In the genomic region with DNA sequence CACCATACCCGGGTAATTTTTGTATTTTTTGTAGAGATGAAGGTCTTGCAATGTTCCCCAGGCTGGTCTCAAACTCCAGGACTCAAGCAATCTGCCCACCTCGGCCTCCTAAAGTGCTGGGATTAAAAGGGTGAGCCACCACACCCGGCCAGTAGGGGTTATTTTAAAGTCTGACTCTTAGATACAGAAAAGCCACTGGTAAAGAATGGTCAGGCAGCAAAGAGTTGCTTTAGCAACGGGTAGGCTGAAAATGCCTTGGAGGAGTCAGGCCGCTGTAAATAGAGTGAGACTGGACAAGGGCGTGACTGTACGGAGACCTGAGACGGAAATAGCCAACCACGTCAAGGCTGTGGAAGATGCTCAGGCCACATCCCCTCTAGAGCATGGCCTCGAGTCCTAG, we compare ENCODE assay signal across 20 cellular contexts. TPM values are rescaled to one million over a fixed set of nuclear protein-coding genes. Genes with fewer than 3 reads are reported as not detected.
DNase-seq lines count a peak whose midpoint lies in the region; ATAC-seq, FAIRE-seq and TF ChIP-seq lines count a peak whose summit lies in the region.
"Had no signal": no experiment of that assay in that cellular context is flagged by ENCODE, and none has a peak within 500 bp of the region (broad histone marks: within the 10 kb centered on the region; RNA-seq: fewer than 3 reads in every experiment).

No MANE protein-coding gene starts in this region.

- no peak overlapping the region for H3K4me3 Mint-ChIP-seq in GM23338
- no peak overlapping the region for H3K4me3 Mint-ChIP-seq in neural progenitor cell
- H3K4me3 Mint-ChIP-seq in stimulated activated effector memory CD8-positive, alpha-beta T cell treated with anti-CD3 and anti-CD28 coated beads, Interleukin-12 subunit alpha, Interleukin-12 subunit beta, amount 100 ng/mL, for 72 hours = no peak overlapping the region
- no peak overlapping the region for H3K4me3 Mint-ChIP-seq in activated T-cell treated with anti-CD3 and anti-CD28 coated beads, Interleukin-2, amount 50 U/mL, for 72 hours
- H3K4me3 Mint-ChIP-seq: CD4-positive, CD25-positive, alpha-beta regulatory T cell had no signal

- DNase-seq in GM23338 (ENCODE audit: low spot score) (peak; percentile 24), H1 (ENCODE audit: low read depth in 1 of 2, low spot score in 2 of 2) (no peak), neural progenitor cell (ENCODE audit: low spot score) (no peak), NCI-H2227 (lab: John Stamatoyannopoulos, UW; ENCODE audit: unreplicated experiment) (no peak), NCI-H226 (no peak)
- DNase-seq in stimulated activated effector memory CD8-positive, alpha-beta T cell treated with anti-CD3 and anti-CD28 coated beads, Interleukin-12 subunit alpha, Interleukin-12 subunit beta, amount 100 ng/mL, for 72 hours (ENCODE audit: low spot score in 2 of 2) = no peak
- DNase-seq in activated T-cell treated with anti-CD3 and anti-CD28 coated beads, Interleukin-2, amount 50 U/mL, for 72 hours = no peak
- DNase-seq: BE2C; Caco-2; CD4-positive, CD25-positive, alpha-beta regulatory T cell; GDM1; MV-4-11; NCI-H1417; NCI-H187; NCI-H2107; NCI-H345; NCI-H524 treated with DMSO at 0.1 percent for 48 hours; SJCRH30 had no signal

- no peak for FAIRE-seq in H1 (lab: Jason Lieb, UNC)
- FAIRE-seq: A204.1, K562 had no signal

- peak in 1 of 2 experiments; percentile 14; a peak in 1 of 4 replicates for TF ChIP-seq RAD21 in H1 (IDR thresholded peaks at IDR 0.05 in 1 of 2, conservative IDR thresholded peaks at IDR 0.05 in 1 of 2; ENCODE audit: low read depth in 2 of 2, low read length in 2 of 2)

- no peak overlapping the region for H3K14ac ChIP-seq in H1 (ENCODE audit: insufficient read length)

- H3K23ac ChIP-seq in H1 (ENCODE audit: insufficient read length) = no peak overlapping the region

- H3K9me3 ChIP-seq in H1 (ENCODE audit: insufficient read depth in 2 of 2, low read depth in 1 of 2, low read length in 1 of 2) (no peaks in the 10 kb centered on the region), neural progenitor cell (ENCODE audit: low read depth) (no peaks in the 10 kb centered on the region)
- H3K9me3 ChIP-seq: BE2C, Caco-2, SJCRH30 had no signal

- no peak overlapping the region for H3K9ac ChIP-seq in H1 (replicated peaks in 1 of 4; ENCODE audit: extremely low read depth in 1 of 4, low read depth in 3 of 4, low read length in 3 of 4)
- no peak overlapping the region for H3K9ac ChIP-seq in neural progenitor cell

- no peak overlapping the region for H2AK5ac ChIP-seq in H1 (ENCODE audit: low read depth, low read length)

- H3K27ac Mint-ChIP-seq in GM23338 (no peak overlapping the region), neural progenitor cell (peak overlapping the region; percentile 29)
- H3K27ac Mint-ChIP-seq in stimulated activated effector memory CD8-positive, alpha-beta T cell treated with anti-CD3 and anti-CD28 coated beads, Interleukin-12 subunit alpha, Interleukin-12 subunit beta, amount 100 ng/mL, for 72 hours = peak overlapping the region; percentile 82
- H3K27ac Mint-ChIP-seq in activated T-cell treated with anti-CD3 and anti-CD28 coated beads, Interleukin-2, amount 50 U/mL, for 72 hours = no peak overlapping the region

- H3K4ac ChIP-seq in H1 (replicated peaks; ENCODE audit: insufficient read length, low read depth, low read length) = no peak overlapping the region

- H3K9me2 ChIP-seq in GM23338 (ENCODE audit: insufficient read depth) = no peaks in the 10 kb centered on the region

- H3K4me1 Mint-ChIP-seq in GM23338 = peaks cover 7% of the 10 kb centered on the region; the same call in 1 of the 3 replicates
- peaks cover 16% of the 10 kb centered on the region for H3K4me1 Mint-ChIP-seq in neural progenitor cell
- peaks cover 7% of the 10 kb centered on the region for H3K4me1 Mint-ChIP-seq in stimulated activated effector memory CD8-positive, alpha-beta T cell treated with anti-CD3 and anti-CD28 coated beads, Interleukin-12 subunit alpha, Interleukin-12 subunit beta, amount 100 ng/mL, for 72 hours
- H3K4me1 Mint-ChIP-seq in activated T-cell treated with anti-CD3 and anti-CD28 coated beads, Interleukin-2, amount 50 U/mL, for 72 hours (ENCODE audit: low read depth) = peaks cover 13% of the 10 kb centered on the region

- TF ChIP-seq CTCF in GM23338 (conservative IDR thresholded peaks at IDR 0.05; ENCODE audit: low read depth in 2 of 2) = peak in 1 of 2 experiments; percentile 30; a peak in 2 of 4 replicates
- peak in 2 of 3 experiments; percentile 15 to 32; a peak in 1 of 4 replicates for TF ChIP-seq CTCF in H1 (IDR thresholded peaks at IDR 0.05; ENCODE audit: control extremely low read depth in 1 of 3, insufficient read depth in 1 of 3, low read depth in 1 of 3, low read length in 3 of 3)
- peak; percentile 16 for TF ChIP-seq CTCF in neural progenitor cell (IDR thresholded peaks at IDR 0.05)

- no peak overlapping the region for H2BK5ac ChIP-seq in H1 (ENCODE audit: low read depth, low read length)

- H3K23me2 ChIP-seq in H1 (ENCODE audit: low read depth, low read length) = no peaks in the 10 kb centered on the region

- no peak overlapping the region for H3K18ac ChIP-seq in H1 (ENCODE audit: extremely low read depth, low read length)

- no peak overlapping the region for H2BK20ac ChIP-seq in H1 (ENCODE audit: low read length)

- H2BK15ac ChIP-seq in H1 (ENCODE audit: low read length) = no peak overlapping the region

- H4K5ac ChIP-seq in H1 (ENCODE audit: insufficient read length, low read depth, low read length) = no peak overlapping the region

- peak; percentile 26; the same call in 2 of the 3 replicates for ATAC-seq in GM23338
- ATAC-seq in stimulated activated effector memory CD8-positive, alpha-beta T cell treated with anti-CD3 and anti-CD28 coated beads, Interleukin-12 subunit alpha, Interleukin-12 subunit beta, amount 100 ng/mL, for 72 hours = no peak
- ATAC-seq in activated T-cell treated with anti-CD3 and anti-CD28 coated beads, Interleukin-2, amount 50 U/mL, for 72 hours (replicated peaks in 1 of 2) = no peak
- ATAC-seq: K562 had no signal

- H3K36me3 ChIP-seq in GM23338 (ENCODE audit: insufficient read depth) (no peaks in the 10 kb centered on the region), H1 (ENCODE audit: control insufficient read depth in 2 of 4, insufficient read depth in 4 of 4, low read length in 3 of 4) (no peaks in the 10 kb centered on the region), neural progenitor cell (no peaks in the 10 kb centered on the region)
- H3K36me3 ChIP-seq: BE2C, SJCRH30 had no signal

- H3K56ac ChIP-seq in H1 (replicated peaks; ENCODE audit: insufficient read length, low read depth, low read length) = no peak overlapping the region

- H3K79me2 ChIP-seq in GM23338 (replicated peaks; ENCODE audit: insufficient read depth) (no peaks in the 10 kb centered on the region), H1 (ENCODE audit: control insufficient read depth in 1 of 2, insufficient read depth in 2 of 2, low read length in 2 of 2) (no peaks in the 10 kb centered on the region), neural progenitor cell (ENCODE audit: low read depth) (no peaks in the 10 kb centered on the region)

- POLR2A ChIA-PET in H1 (lab: Charles Lee; ENCODE audit: partially characterized antibody) = no interaction called here

- CTCF ChIA-PET in H1 (lab: Charles Lee; ENCODE audit: partially characterized antibody) = interaction anchor here (0.8 to 5.0 kb wide), 8 partner anchors 9 to 84 kb away, joined by 3 to 35 read pairs (median 4); no protein-coding TSS in a partner anchor

- H4K8ac ChIP-seq in H1 (ENCODE audit: extremely low read depth, insufficient read depth, low read length) = peak overlapping the region; percentile 62; the same call in 1 of the 2 replicates

- no peak for TF ChIP-seq EP300 in H1 (IDR thresholded peaks at IDR 0.05; ENCODE audit: borderline replicate concordance in 1 of 2, low read depth in 2 of 2, low read length in 2 of 2)

- no peaks in the 10 kb centered on the region for H3K27me3 ChIP-seq in GM23338 (ENCODE audit: insufficient read depth)
- H3K27me3 ChIP-seq in H1 (replicated peaks in 1 of 4; ENCODE audit: control insufficient read depth in 3 of 4, extremely low read depth in 1 of 4, insufficient read depth in 3 of 4, low read length in 3 of 4) = no peaks in the 10 kb centered on the region
- no peaks in the 10 kb centered on the region for H3K27me3 ChIP-seq in neural progenitor cell
- H3K27me3 ChIP-seq: SJCRH30 had no signal

- no peaks in the 10 kb centered on the region for H3K79me1 ChIP-seq in H1 (ENCODE audit: low read depth, low read length)

- H4K20me1 ChIP-seq in GM23338 (replicated peaks; ENCODE audit: insufficient read depth) (no peaks in the 10 kb centered on the region), H1 (replicated peaks in 1 of 2; ENCODE audit: control insufficient read depth in 1 of 2, insufficient read depth in 2 of 2, low read length in 2 of 2) (no peaks in the 10 kb centered on the region), neural progenitor cell (ENCODE audit: low read depth) (no peaks in the 10 kb centered on the region)

- TF ChIP-seq POLR2A in H1 (IDR thresholded peaks at IDR 0.05; ENCODE audit: control extremely low read depth in 1 of 2, low read depth in 2 of 2, low read length in 2 of 2) = no peak

- H2BK12ac ChIP-seq in H1 (ENCODE audit: low read depth, low read length) = no peak overlapping the region

- H3K27me3 Mint-ChIP-seq in GM23338 (ENCODE audit: insufficient read depth, low read depth, poor library complexity) (peaks cover 8% of the 10 kb centered on the region), neural progenitor cell (ENCODE audit: insufficient read depth, low read depth) (peaks cover 5% of the 10 kb centered on the region)
- no peaks in the 10 kb centered on the region for H3K27me3 Mint-ChIP-seq in activated T-cell treated with anti-CD3 and anti-CD28 coated beads, Interleukin-2, amount 50 U/mL, for 72 hours (ENCODE audit: low read depth)
- H3K27me3 Mint-ChIP-seq: CD4-positive, CD25-positive, alpha-beta regulatory T cell had no signal

- H3F3A ChIP-seq in GM23338 (replicated peaks; ENCODE audit: low read depth) (no peaks in the 10 kb centered on the region), neural progenitor cell (ENCODE audit: low read depth) (no peaks in the 10 kb centered on the region)

- H2AFZ ChIP-seq in GM23338 (no peak overlapping the region), H1 (ENCODE audit: low read length) (no peak overlapping the region), neural progenitor cell (replicated peaks) (no peak overlapping the region)

- no peak overlapping the region for H3K4me3 ChIP-seq in GM23338
- no peak overlapping the region for H3K4me3 ChIP-seq in H1 (ENCODE audit: extremely low read depth in 1 of 4, insufficient read depth in 2 of 4, low read depth in 3 of 4, low read length in 4 of 4)
- no peak overlapping the region for H3K4me3 ChIP-seq in neural progenitor cell
- H3K4me3 ChIP-seq: K562, SJCRH30 had no signal

- H3K4me1 ChIP-seq in GM23338 (ENCODE audit: insufficient read depth) (no peaks in the 10 kb centered on the region), H1 (replicated peaks in 1 of 4; ENCODE audit: control insufficient read depth in 3 of 4, insufficient read depth in 4 of 4, low read length in 3 of 4) (peaks cover 0 to 3% (median 1%) of the 10 kb centered on the region in 4 experiments; a peak in 2 of 7 replicates), neural progenitor cell (no peaks in the 10 kb centered on the region)
- H3K4me1 ChIP-seq: BE2C, Caco-2, SJCRH30 had no signal

- no peaks in the 10 kb centered on the region for H3K36me3 Mint-ChIP-seq in GM23338 (ENCODE audit: low read depth)
- no peaks in the 10 kb centered on the region for H3K36me3 Mint-ChIP-seq in neural progenitor cell
- H3K36me3 Mint-ChIP-seq in stimulated activated effector memory CD8-positive, alpha-beta T cell treated with anti-CD3 and anti-CD28 coated beads, Interleukin-12 subunit alpha, Interleukin-12 subunit beta, amount 100 ng/mL, for 72 hours = no peaks in the 10 kb centered on the region
- H3K36me3 Mint-ChIP-seq in activated T-cell treated with anti-CD3 and anti-CD28 coated beads, Interleukin-2, amount 50 U/mL, for 72 hours (ENCODE audit: insufficient read depth in 2 of 2) = no peaks in the 10 kb centered on the region
- H3K36me3 Mint-ChIP-seq: CD4-positive, CD25-positive, alpha-beta regulatory T cell had no signal

- 89% methylated on average over 10 of the region's 10 CpGs; no CpG with 5 or more reads in 1 of the 2 experiments for WGBS in H1 (ENCODE audit: extremely low coverage in 1 of 2, insufficient coverage in 1 of 2, insufficient read length in 1 of 2, insufficient replicate concordance in 2 of 2, low coverage in 1 of 2, low lambda C conversion rate in 2 of 2, missing lambda C conversion rate in 1 of 2), 2 experiments

- H4K91ac ChIP-seq in H1 (replicated peaks; ENCODE audit: insufficient read length, low read length) = no peak overlapping the region

- H3K27ac ChIP-seq in GM23338 (ENCODE audit: low read depth) (no peak overlapping the region), H1 (ENCODE audit: low read depth, low read length) (no peak overlapping the region), neural progenitor cell (no peak overlapping the region)
- H3K27ac ChIP-seq: SJCRH30 had no signal

- no peak overlapping the region for H2BK120ac ChIP-seq in H1 (replicated peaks; ENCODE audit: low read depth, low read length)

- no peaks in the 10 kb centered on the region for H3K9me3 Mint-ChIP-seq in GM23338
- H3K9me3 Mint-ChIP-seq in neural progenitor cell = no peaks in the 10 kb centered on the region
- H3K9me3 Mint-ChIP-seq in stimulated activated effector memory CD8-positive, alpha-beta T cell treated with anti-CD3 and anti-CD28 coated beads, Interleukin-12 subunit alpha, Interleukin-12 subunit beta, amount 100 ng/mL, for 72 hours = no peaks in the 10 kb centered on the region
- no peaks in the 10 kb centered on the region for H3K9me3 Mint-ChIP-seq in activated T-cell treated with anti-CD3 and anti-CD28 coated beads, Interleukin-2, amount 50 U/mL, for 72 hours
- H3K9me3 Mint-ChIP-seq: CD4-positive, CD25-positive, alpha-beta regulatory T cell had no signal

- H3K4me2 ChIP-seq in GM23338 = no peak overlapping the region
- H3K4me2 ChIP-seq in H1 (ENCODE audit: insufficient read depth in 1 of 2, low read depth in 2 of 2, low read length in 2 of 2) = no peak overlapping the region
- H3K4me2 ChIP-seq in neural progenitor cell = no peak overlapping the region

RNA-seq across cellular contexts. Expression of gene ACKR3, which starts 54.2 kb away (rescaled TPM):
- 3.0 and 3.1 TPM in 2 replicates for total RNA-seq in GM23338 (2014; rRNA removed; shearing (Covaris generic))
- polyA plus RNA-seq in GM23338 (2016; fragmentation: Nextera tagmentation; extraction: Ambion mirVana) = 0.57 and 1.0 TPM in 2 replicates
- total RNA-seq in H1 (2021; fragmentation: NEBNext Ultra II Directional; extraction: Animal tissue kit (Norgen Biotek cat#: 25700)) = 0.73 and 1.4 TPM in 2 replicates
- 22.3 and 24.4 TPM in 2 replicates for polyA plus RNA-seq in H1 (2011; rRNA removed)
- polyA plus RNA-seq in H1 (2011; cell fraction: cytosol; rRNA removed) = 13.8 TPM
- polyA plus RNA-seq in H1 (2011; cell fraction: nucleus; rRNA removed) = 20.1 TPM
- 2.5 to 3.7 TPM (median 2.9 TPM) in 4 replicates for polyA plus RNA-seq in H1 (2012, experiment 1 of 2)
- polyA plus RNA-seq in H1 (2012, experiment 2 of 2) = 3.0 TPM
- 1.8 TPM for polyA plus RNA-seq in H1 (2013, experiment 1 of 2)
- 1.9 TPM for polyA plus RNA-seq in H1 (2013, experiment 2 of 2)
- polyA minus RNA-seq in H1 (2011; rRNA and poly(A)+ RNA removed) = 16.7 and 31.3 TPM in 2 replicates
- 3.8 TPM for polyA minus RNA-seq in H1 (2011; cell fraction: cytosol; rRNA and poly(A)+ RNA removed)
- 3.8 TPM for polyA minus RNA-seq in H1 (2011; cell fraction: nucleus; rRNA and poly(A)+ RNA removed)
- 0.71 and 1.6 TPM in 2 replicates for total RNA-seq in neural progenitor cell (ENCODE audit: low replicate concordance)
- total RNA-seq in activated T-cell treated with anti-CD3 and anti-CD28 coated beads, Interleukin-2, amount 50 U/mL, for 72 hours = 1 to 10 TPM in 1 of 2 donors, under 1 TPM in 1; 0.83 to 1.0 TPM
- polyA plus RNA-seq: K562 had no signal

Comparison
In these comparisons a context has a peak if more than half of its experiments do, and no peak if none do; other contexts are left out.
1. H3K27ac Mint-ChIP-seq: peak in neural progenitor cell (single experiment) and stimulated activated effector memory CD8-positive, alpha-beta T cell treated with anti-CD3 and anti-CD28 coated beads, Interleukin-12 subunit alpha, Interleukin-12 subunit beta, amount 100 ng/mL, for 72 hours (single experiment); none in GM23338 (single experiment) and activated T-cell treated with anti-CD3 and anti-CD28 coated beads, Interleukin-2, amount 50 U/mL, for 72 hours (single experiment).